ENCODE assay signal across 9 cellular contexts in the genomic region with DNA sequence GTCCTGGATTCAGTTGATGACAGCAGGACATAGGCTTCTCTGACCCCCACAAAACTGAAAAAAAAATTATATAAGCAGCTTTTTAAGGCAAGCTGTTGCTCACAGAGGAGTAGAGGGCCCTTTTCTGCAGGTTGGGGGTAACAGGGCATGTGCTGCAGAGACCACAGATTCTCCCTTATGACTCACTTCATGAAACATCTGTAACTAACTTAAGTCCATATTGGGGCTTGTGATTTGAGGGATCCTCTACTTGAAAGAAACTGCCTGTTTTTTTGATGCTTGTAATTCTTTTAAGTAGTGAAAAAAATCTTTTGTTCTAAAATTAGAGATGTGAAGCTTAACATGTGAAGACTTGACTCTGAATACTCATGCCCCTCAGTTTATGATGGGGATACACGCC. TPM values are rescaled to one million over a fixed set of nuclear protein-coding genes. Genes with fewer than 3 reads are reported as not detected.
DNase-seq lines count a peak whose midpoint lies in the region; ATAC-seq, FAIRE-seq and TF ChIP-seq lines count a peak whose summit lies in the region.
"Had no signal": no experiment of that assay in that cellular context is flagged by ENCODE, and none has a peak within 500 bp of the region (broad histone marks: within the 10 kb centered on the region; RNA-seq: fewer than 3 reads in every experiment).

No MANE protein-coding gene starts in this region.

- H3K4me3 ChIP-seq in brain microvascular endothelial cell (ENCODE audit: low read depth, low read length) (no peak overlapping the region), vagina (no peak overlapping the region)

- no peak for TF ChIP-seq POLR2A in vagina (IDR thresholded peaks at IDR 0.05)

- H3K36me3 ChIP-seq in brain microvascular endothelial cell (replicated peaks): peaks cover 85% of the 10 kb centered on the region
- peaks cover 5 to 88% of the 10 kb centered on the region in 2 donors for H3K36me3 ChIP-seq in vagina

- DNase-seq in GM04504 (ENCODE audit: low read depth): peak; percentile 34
- peak; percentile 31 for DNase-seq in brain microvascular endothelial cell
- DNase-seq in vagina (ENCODE audit: extremely low spot score in 2 of 2): no peak
- no peak for DNase-seq in HuH-7 (ENCODE audit: low spot score)
- DNase-seq in D721Med (ENCODE audit: insufficient read length, low spot score): no peak
- no peak for DNase-seq in NCI-H524 treated with DMSO at 0.1 percent for 48 hours (lab: John Stamatoyannopoulos, UW)

- H3K4me1 ChIP-seq in vagina: no peaks in the 10 kb centered on the region

- peak; percentile 96 for ATAC-seq in GM19452 (IDR thresholded peaks at IDR 0.05; ENCODE audit: unreplicated experiment)
- peak; percentile 95 for ATAC-seq in HG03196 (IDR thresholded peaks at IDR 0.05; ENCODE audit: unreplicated experiment)
- ATAC-seq: HCT116 had no signal

- H3K27me3 ChIP-seq in brain microvascular endothelial cell (replicated peaks): no peaks in the 10 kb centered on the region
- H3K27me3 ChIP-seq in vagina: no peaks in the 10 kb centered on the region

- in situ Hi-C loops in brain microvascular endothelial cell (cut with HindIII; ENCODE audit: low pct_ligation_motif_present, low sequenced_read_pairs): no loop called here

- TF ChIP-seq CTCF in brain microvascular endothelial cell (IDR thresholded peaks at IDR 0.05; ENCODE audit: low read depth, low read length, missing control alignments) (no peak), vagina (IDR thresholded peaks at IDR 0.05) (no peak), D721Med (IDR thresholded peaks at IDR 0.05; ENCODE audit: insufficient read depth, missing control alignments) (no peak)

- FAIRE-seq in D721Med (lab: Jason Lieb, UNC): no peak

- H3K9me3 ChIP-seq in vagina: no peaks in the 10 kb centered on the region

- no peak overlapping the region for H3K27ac ChIP-seq in brain microvascular endothelial cell
- H3K27ac ChIP-seq in vagina: no peak overlapping the region

- intact Hi-C loops in vagina (cut with DNase I): no loop called here

RNA-seq across cellular contexts. Expression of gene XRCC5, which starts 33.4 kb away (rescaled TPM):
- 118 TPM for total RNA-seq in vagina

Comparison
In these comparisons a context has a peak if more than half of its experiments do, and no peak if none do; other contexts are left out.
1. DNase-seq: peak in GM04504 (single experiment) and brain microvascular endothelial cell (single experiment); none in vagina (0 of 2), HuH-7 (single experiment), D721Med (single experiment) and NCI-H524 treated with DMSO at 0.1 percent for 48 hours (single experiment).